ENCODE assay signal across 1 cellular context in genomic region chr2:45000341-45000901, GRCh38.
TF ChIP-seq lines count a peak whose summit lies in the region.

No MANE protein-coding gene starts in this region.

TF ChIP-seq in H1, 55 proteins besides CTCF, POLR2A, EP300 and RAD21:
- TF ChIP-seq GABPA (IDR thresholded peaks at IDR 0.05; ENCODE audit: borderline replicate concordance, insufficient read depth, low read length) (peak; percentile 37; the same call in 1 of the 2 replicates), FOSL1 (IDR thresholded peaks at IDR 0.05; ENCODE audit: insufficient read depth, low read depth, low read length) (no peak), MAX (IDR thresholded peaks at IDR 0.05) (no peak), CBX8 (IDR thresholded peaks at IDR 0.05; ENCODE audit: borderline replicate concordance, low read depth, low read length) (no peak)
TF ChIP-seq in H1: peak in this region for 1.
